Comparison of ENCODE assay signal across 16 cellular contexts in genomic region chr9:136759436-136760325, GRCh38. TPM values are rescaled to one million over a fixed set of nuclear protein-coding genes. Genes with fewer than 3 reads are reported as not detected.
"Had no signal": no experiment of that assay in that cellular context is flagged by ENCODE, and none has a peak within 500 bp of the region (broad histone marks: within the 10 kb centered on the region; RNA-seq: fewer than 3 reads in every experiment).

No MANE protein-coding gene starts in this region.

- H3K36me3 ChIP-seq: breast epithelium, esophagus squamous epithelium, pancreas, tibial nerve had no signal

- H3K9me3 ChIP-seq: pancreas had no signal

- ATAC-seq: activated T-cell treated with anti-CD3 and anti-CD28 coated beads, Interleukin-2, amount 50 U/mL, for 4 hours; left lobe of liver; pancreas had no signal

- H3K27ac ChIP-seq: breast epithelium, esophagus squamous epithelium, pancreas, skin epidermis, tibial nerve had no signal

- H3K27me3 ChIP-seq: pancreas had no signal

- H3K4me3 Mint-ChIP-seq: activated T-cell treated with anti-CD3 and anti-CD28 coated beads, Interleukin-2, amount 50 U/mL, for 4 hours had no signal

- H3K9me3 Mint-ChIP-seq: activated T-cell treated with anti-CD3 and anti-CD28 coated beads, Interleukin-2, amount 50 U/mL, for 4 hours had no signal

- H3K27ac Mint-ChIP-seq: activated naive CD4-positive, alpha-beta T cell treated with anti-CD3 and anti-CD28 coated beads, Interleukin-2, amount 50 U/mL, for 72 hours had no signal

- DNase-seq: activated CD4-positive, alpha-beta T cell treated with anti-CD3 and anti-CD28 coated beads, Interleukin-2, amount 50 U/mL, for 48 hours; activated effector memory CD4-positive, alpha-beta T cell treated with anti-CD3 and anti-CD28 coated beads, Interleukin-2, amount 50 U/mL, for 16 hours; activated T-cell treated with anti-CD3 and anti-CD28 coated beads, Interleukin-2, amount 50 U/mL, for 4 hours; esophagus squamous epithelium; foreskin fibroblast; glutamatergic neuron; mesenchymal stem cell had no signal

- H3K4me1 ChIP-seq: breast epithelium, pancreas had no signal

- H3K4me3 ChIP-seq: breast epithelium, esophagus squamous epithelium, pancreas, skin epidermis, tibial nerve had no signal

RNA-seq across cellular contexts. Expression of gene LCN8, which starts 1.6 kb away (rescaled TPM):
- total RNA-seq: activated naive CD4-positive, alpha-beta T cell treated with anti-CD3 and anti-CD28 coated beads, Interleukin-2, amount 50 U/mL, for 72 hours; activated T-cell treated with anti-CD3 and anti-CD28 coated beads, Interleukin-2, amount 50 U/mL, for 4 hours; breast epithelium; esophagus squamous epithelium; left lobe of liver; pancreas; renal cortical epithelial cell; T-helper 2 cell treated with Interferon-gamma antibody and Interleukin-4, amounts not matched to agents 100 ng/mL and 5 ng/mL, for 36 hours had no signal
- polyA plus RNA-seq: neural cell, pancreas had no signal

RNA-seq across cellular contexts. Expression of gene LCN15, which starts 4.6 kb away (rescaled TPM):
- total RNA-seq: activated naive CD4-positive, alpha-beta T cell treated with anti-CD3 and anti-CD28 coated beads, Interleukin-2, amount 50 U/mL, for 72 hours; activated T-cell treated with anti-CD3 and anti-CD28 coated beads, Interleukin-2, amount 50 U/mL, for 4 hours; breast epithelium; esophagus squamous epithelium; left lobe of liver; pancreas; renal cortical epithelial cell; T-helper 2 cell treated with Interferon-gamma antibody and Interleukin-4, amounts not matched to agents 100 ng/mL and 5 ng/mL, for 36 hours; tibial nerve had no signal
- polyA plus RNA-seq: neural cell, pancreas had no signal

RNA-seq across cellular contexts. Expression of gene LCN6, which starts 11.4 kb away (rescaled TPM):
- total RNA-seq: activated naive CD4-positive, alpha-beta T cell treated with anti-CD3 and anti-CD28 coated beads, Interleukin-2, amount 50 U/mL, for 72 hours; activated T-cell treated with anti-CD3 and anti-CD28 coated beads, Interleukin-2, amount 50 U/mL, for 4 hours; left lobe of liver; renal cortical epithelial cell; T-helper 2 cell treated with Interferon-gamma antibody and Interleukin-4, amounts not matched to agents 100 ng/mL and 5 ng/mL, for 36 hours had no signal
- polyA plus RNA-seq: neural cell had no signal

RNA-seq across cellular contexts. Expression of gene LCN10, which starts 16.9 kb away (rescaled TPM):
- total RNA-seq: renal cortical epithelial cell had no signal
- polyA plus RNA-seq: neural cell had no signal
